ENCODE assay signal across 33 cellular contexts in the genomic region with DNA sequence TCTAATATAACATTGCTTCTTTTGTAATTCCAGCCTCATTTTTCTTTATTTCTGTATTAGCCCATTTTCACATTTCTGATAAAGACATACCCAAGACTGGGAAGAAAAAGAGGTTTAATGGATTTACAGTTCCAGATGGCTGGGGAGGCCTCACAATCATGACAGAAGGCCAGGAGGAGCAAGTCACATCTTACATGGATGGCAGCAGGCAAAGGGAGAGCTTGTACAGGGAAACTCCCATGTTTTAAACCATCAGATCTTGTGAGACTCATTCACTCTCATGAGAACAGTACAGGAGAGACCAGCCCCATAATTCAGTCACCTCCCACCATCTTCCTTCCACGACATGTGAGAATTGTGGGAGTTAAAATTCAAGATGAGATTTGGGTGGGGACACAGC.
DNase-seq lines count a peak whose midpoint lies in the region; ATAC-seq, FAIRE-seq and TF ChIP-seq lines count a peak whose summit lies in the region.
"Had no signal": no experiment of that assay in that cellular context is flagged by ENCODE, and none has a peak within 500 bp of the region (broad histone marks: within the 10 kb centered on the region; RNA-seq: fewer than 3 reads in every experiment).

No MANE protein-coding gene starts in this region.

- WGBS in K562 (ENCODE audit: insufficient coverage, low coverage, missing lambda C conversion rate): 4% methylated on average over 1 of the region's 1 CpG
- WGBS in mesenchymal stem cell: no CpG with 5 or more reads among the region's 1 CpG

- H3K79me1 ChIP-seq in mesenchymal stem cell (replicated peaks; ENCODE audit: low read length, poor library complexity, severe bottlenecking): no peaks in the 10 kb centered on the region

- intact Hi-C loops in K562 (cut with micrococcal nuclease): no loop called here

- POLR2A ChIA-PET in HEK293 (lab: Yijun Ruan, JAX) (no interaction called here), K562 (lab: Yijun Ruan, JAX) (no interaction called here)

- H3K9ac ChIP-seq in K562 (ENCODE audit: insufficient read depth in 1 of 2, low read depth in 2 of 2, low read length in 2 of 2): no peak overlapping the region
- no peak overlapping the region for H3K9ac ChIP-seq in mesenchymal stem cell (ENCODE audit: low read length)
- H3K9ac ChIP-seq: BLaER1; BLaER1 treated with 17β-estradiol and CSF1 and Interleukin-3, amounts not matched to agents 10 nM and 100 nM had no signal

- in situ Hi-C loops in K562 (cut with MboI): no loop called here

- TF ChIP-seq CTCF in HEK293 (tag by site-specific recombination; IDR thresholded peaks at IDR 0.05) (no peak), K562 (IDR thresholded peaks at IDR 0.05 in 2 of 3, conservative IDR thresholded peaks at IDR 0.05 in 1 of 3; ENCODE audit: insufficient read depth in 2 of 3, low read depth in 1 of 3, low read length in 3 of 3) (no peak)

- no peak overlapping the region for H3K18ac ChIP-seq in mesenchymal stem cell (ENCODE audit: low read depth in 1 of 2, low read length in 2 of 2)

- H3K23ac ChIP-seq in mesenchymal stem cell (ENCODE audit: low read length in 2 of 2): no peak overlapping the region

- H3K27ac ChIP-seq in HEK293 (ENCODE audit: extremely low read depth, low read depth, low read length): no peak overlapping the region
- H3K27ac ChIP-seq in K562 (ENCODE audit: extremely low read depth, low read depth, low read length): no peak overlapping the region
- no peak overlapping the region for H3K27ac ChIP-seq in mesenchymal stem cell (ENCODE audit: low read length, poor library complexity, severe bottlenecking)
- H3K27ac ChIP-seq: 22Rv1; A549; BLaER1; BLaER1 treated with 17β-estradiol and CSF1 and Interleukin-3, amounts not matched to agents 10 nM and 100 nM; C4-2B had no signal

- H2BK5ac ChIP-seq in mesenchymal stem cell (ENCODE audit: low read depth, low read length, poor library complexity, severe bottlenecking): no peak overlapping the region

- H2AFZ ChIP-seq in K562 (ENCODE audit: low read depth, low read length) (no peak overlapping the region), mesenchymal stem cell (ENCODE audit: low read depth, low read length) (no peak overlapping the region)

- H3K27me3 ChIP-seq in K562 (ENCODE audit: control insufficient read depth in 2 of 2, insufficient read depth in 2 of 2, low read length in 2 of 2): no peaks in the 10 kb centered on the region
- no peaks in the 10 kb centered on the region for H3K27me3 ChIP-seq in mesenchymal stem cell (ENCODE audit: control insufficient read depth in 1 of 2, insufficient read depth in 1 of 2, low read length in 2 of 2)
- H3K27me3 ChIP-seq: BE2C; BLaER1; BLaER1 treated with 17β-estradiol and CSF1 and Interleukin-3, amounts not matched to agents 10 nM and 100 nM had no signal

- H4K8ac ChIP-seq in mesenchymal stem cell (ENCODE audit: low read length): no peak overlapping the region

- BruUV-seq in K562 (replicated peaks; lab: Mats Ljungman, UMichigan): no TSS peak

- no peak overlapping the region for H3K4ac ChIP-seq in mesenchymal stem cell (ENCODE audit: low read depth in 1 of 2, low read length in 2 of 2)

- ATAC-seq in K562 (no peak), GM21390 (IDR thresholded peaks at IDR 0.05; ENCODE audit: unreplicated experiment) (no peak), HG03521 (IDR thresholded peaks at IDR 0.05; ENCODE audit: unreplicated experiment) (no peak)
- ATAC-seq: A549; CD8-positive, alpha-beta T cell had no signal

- H3K79me2 ChIP-seq in K562 (ENCODE audit: control insufficient read depth, insufficient read depth, low read length): no peaks in the 10 kb centered on the region

- no peak for DNase-seq in K562 (ENCODE audit: extremely low read depth in 1 of 4, low spot score in 3 of 4)
- no peak for DNase-seq in mesenchymal stem cell
- no peak for DNase-seq in stimulated activated CD4-positive, alpha-beta T cell treated with anti-CD3 and anti-CD28 coated beads, Interleukin-2, amount 100 ng/mL, for 24 hours
- DNase-seq: 8988T; ACHN; AML-193; BE2C; C1 segment of cervical spinal cord; Caco-2; Calu3; CD4-positive, alpha-beta memory T cell; CD4-positive, alpha-beta T cell; CD4-positive, CD25-positive, alpha-beta regulatory T cell; CD8-positive, alpha-beta memory T cell; CD8-positive, alpha-beta T cell; COR-L47; DMS 273 treated with DMSO at 0.1 percent for 48 hours; DMS153; DMS53; DMS79; DMS79 treated with DMSO at 0.1 percent for 48 hours; DND-41; EL had no signal

- no peaks in the 10 kb centered on the region for H3K9me1 ChIP-seq in K562 (ENCODE audit: control insufficient read depth, insufficient read depth, low read length)

- H3K4me1 ChIP-seq in HEK293 (ENCODE audit: control insufficient read depth, insufficient read depth, low read length) (no peaks in the 10 kb centered on the region), K562 (replicated peaks in 1 of 2; ENCODE audit: control insufficient read depth in 2 of 2, insufficient read depth in 2 of 2, low read length in 2 of 2) (no peaks in the 10 kb centered on the region), mesenchymal stem cell (ENCODE audit: control insufficient read depth, insufficient read depth, low read depth, low read length) (no peaks in the 10 kb centered on the region)
- H3K4me1 ChIP-seq: A549; BE2C; BLaER1; BLaER1 treated with 17β-estradiol and CSF1 and Interleukin-3, amounts not matched to agents 10 nM and 100 nM; Caco-2 had no signal

- FAIRE-seq in K562 (lab: Jason Lieb, UNC): no peak
- FAIRE-seq: A204.1, A549, D721Med had no signal

- H3K4me3 ChIP-seq in HEK293 (ENCODE audit: low read depth, low read length) (no peak overlapping the region), K562 (no peak overlapping the region), mesenchymal stem cell (ENCODE audit: insufficient read depth in 1 of 2, low read depth in 1 of 2, low read length in 2 of 2) (no peak overlapping the region)
- H3K4me3 ChIP-seq: A549; BLaER1; BLaER1 treated with 17β-estradiol and CSF1 and Interleukin-3, amounts not matched to agents 10 nM and 100 nM had no signal

- TF ChIP-seq POLR2A in K562 (conservative IDR thresholded peaks at IDR 0.05): no peak

- no peak for TF ChIP-seq RAD21 in K562 (CRISPR knock-in tag; conservative IDR thresholded peaks at IDR 0.05 in 1 of 2, IDR thresholded peaks at IDR 0.05 in 1 of 2)

- H3K14ac ChIP-seq in mesenchymal stem cell (ENCODE audit: low read length in 2 of 2): no peak overlapping the region

- CTCF ChIA-PET in HEK293 (lab: Yijun Ruan, JAX) (no interaction called here), K562 (lab: Yijun Ruan, JAX; ENCODE audit: low intra/inter-chr PET ratio) (no interaction called here)

- H2AK5ac ChIP-seq in mesenchymal stem cell (ENCODE audit: low read length, severe bottlenecking): peak overlapping the region; percentile 56

- H4K20me1 ChIP-seq in K562 (replicated peaks; ENCODE audit: control insufficient read depth, insufficient read depth, low read length): no peaks in the 10 kb centered on the region
- H4K20me1 ChIP-seq: BLaER1; BLaER1 treated with 17β-estradiol and CSF1 and Interleukin-3, amounts not matched to agents 10 nM and 100 nM had no signal

- H2BK120ac ChIP-seq in mesenchymal stem cell (ENCODE audit: low read depth, low read length): no peak overlapping the region

- H3K9me3 ChIP-seq in HEK293 (ENCODE audit: control insufficient read depth, insufficient read depth, low read depth, low read length) (no peaks in the 10 kb centered on the region), K562 (replicated peaks; ENCODE audit: control insufficient read depth, insufficient read depth, low read depth, low read length) (no peaks in the 10 kb centered on the region), mesenchymal stem cell (ENCODE audit: control insufficient read depth, low read length) (peaks cover 28% of the 10 kb centered on the region)
- H3K9me3 ChIP-seq: A549, BE2C, Caco-2 had no signal

- TF ChIP-seq EP300 in K562 (IDR thresholded peaks at IDR 0.05; ENCODE audit: low read length): no peak

- H3K36me3 ChIP-seq in HEK293 (ENCODE audit: control insufficient read depth in 2 of 2, insufficient read depth in 1 of 2, low read length in 2 of 2): no peaks in the 10 kb centered on the region
- H3K36me3 ChIP-seq in K562 (ENCODE audit: control insufficient read depth, insufficient read depth, low read length): no peaks in the 10 kb centered on the region
- H3K36me3 ChIP-seq in mesenchymal stem cell (ENCODE audit: control insufficient read depth in 1 of 2, insufficient read depth in 2 of 2, low read depth in 1 of 2, low read length in 2 of 2): no peaks in the 10 kb centered on the region
- H3K36me3 ChIP-seq: BE2C; BLaER1; BLaER1 treated with 17β-estradiol and CSF1 and Interleukin-3, amounts not matched to agents 10 nM and 100 nM had no signal

- H4K91ac ChIP-seq in mesenchymal stem cell (ENCODE audit: low read length): no peak overlapping the region

- H3K4me2 ChIP-seq in K562 (ENCODE audit: insufficient read depth, low read length): no peak overlapping the region
- no peak overlapping the region for H3K4me2 ChIP-seq in mesenchymal stem cell (ENCODE audit: low read length, poor library complexity, severe bottlenecking)
- H3K4me2 ChIP-seq: A549; BLaER1; BLaER1 treated with 17β-estradiol and CSF1 and Interleukin-3, amounts not matched to agents 10 nM and 100 nM had no signal

- H2BK15ac ChIP-seq in mesenchymal stem cell (ENCODE audit: low read depth, poor library complexity, severe bottlenecking): no peak overlapping the region

- no peak overlapping the region for H2BK12ac ChIP-seq in mesenchymal stem cell (ENCODE audit: low read length in 2 of 2)

TF ChIP-seq in HEK293, 187 proteins besides CTCF, POLR2A, EP300 and RAD21:
- TF ChIP-seq YY1 (tag by site-specific recombination; IDR thresholded peaks at IDR 0.05) (no peak), SETDB1 (IDR thresholded peaks at IDR 0.05; ENCODE audit: insufficient read length, low read length) (peak; percentile 71)

TF ChIP-seq in K562, 482 proteins besides CTCF, POLR2A, EP300 and RAD21 (continues in another document):
- TF ChIP-seq CBX8 (IDR thresholded peaks at IDR 0.05; ENCODE audit: borderline replicate concordance, extremely low read depth, low read depth, low read length, poor library complexity, severe bottlenecking) (no peak), ZNF431 (CRISPR knock-in tag; IDR thresholded peaks at IDR 0.05) (peak; percentile 70; the same call in 1 of the 2 replicates)
